Comparison of ENCODE assay signal across 8 cellular contexts in genomic region chr18:45664824-45665763, GRCh38. TPM values are rescaled to one million over a fixed set of nuclear protein-coding genes. Genes with fewer than 3 reads are reported as not detected.
DNase-seq lines count a peak whose midpoint lies in the region; ATAC-seq, FAIRE-seq and TF ChIP-seq lines count a peak whose summit lies in the region.

No MANE protein-coding gene starts in this region.

- H3K9ac ChIP-seq in NT2/D1 (ENCODE audit: insufficient read length, low read depth) = no peak overlapping the region

- H3K4me1 ChIP-seq in NT2/D1 (ENCODE audit: insufficient read depth, insufficient read length) = no peaks in the 10 kb centered on the region

- peak overlapping the region in 3 of 6 donors; percentile 59 to 95 (median 81) for H3K27ac Mint-ChIP-seq in naive B cell
- peak overlapping the region in 1 of 2 donors; percentile 83 for H3K27ac Mint-ChIP-seq in stimulated activated naive CD8-positive, alpha-beta T cell treated with anti-CD3 and anti-CD28 coated beads, Interleukin-15, amount 100 ng/mL, for 72 hours

- H3K4me3 ChIP-seq in AG04450 (ENCODE audit: low read depth, low read length) = no peak overlapping the region
- H3K4me3 ChIP-seq in NT2/D1 (ENCODE audit: insufficient read length, low read depth) = no peak overlapping the region
- H3K4me3 ChIP-seq in epithelial cell of esophagus (ENCODE audit: low read length) = no peak overlapping the region

- no peaks in the 10 kb centered on the region for H3K36me3 Mint-ChIP-seq in naive B cell

- H3K9me3 Mint-ChIP-seq in naive B cell = no peaks in the 10 kb centered on the region
- H3K9me3 Mint-ChIP-seq in stimulated activated naive CD8-positive, alpha-beta T cell treated with anti-CD3 and anti-CD28 coated beads, Interleukin-15, amount 100 ng/mL, for 72 hours = no peaks in the 10 kb centered on the region

- ATAC-seq in HG03460 (IDR thresholded peaks at IDR 0.05; ENCODE audit: unreplicated experiment) = peak; percentile 44
- peak; percentile 63 to 76 for ATAC-seq in naive B cell (ENCODE audit: low read depth in 2 of 2)
- peak; percentile 44 for ATAC-seq in stimulated activated naive CD8-positive, alpha-beta T cell treated with anti-CD3 and anti-CD28 coated beads, Interleukin-15, amount 100 ng/mL, for 72 hours

- H3K27me3 ChIP-seq in AG04450 (ENCODE audit: control insufficient read depth, insufficient read depth, low read length) = no peaks in the 10 kb centered on the region
- H3K27me3 ChIP-seq in NT2/D1 (ENCODE audit: insufficient read depth, insufficient read length) = peaks cover 6% of the 10 kb centered on the region

- peaks cover 15 to 40% (median 29%) of the 10 kb centered on the region in 3 donors for H3K4me1 Mint-ChIP-seq in naive B cell
- peaks cover 56% of the 10 kb centered on the region for H3K4me1 Mint-ChIP-seq in stimulated activated naive CD8-positive, alpha-beta T cell treated with anti-CD3 and anti-CD28 coated beads, Interleukin-15, amount 100 ng/mL, for 72 hours

- no peak overlapping the region for H3K27ac ChIP-seq in AG04450 (ENCODE audit: low read depth, low read length)

- TF ChIP-seq CTCF in AG04450 (IDR thresholded peaks at IDR 0.05; ENCODE audit: low read depth, low read length) (peak; percentile 99), epithelial cell of esophagus (IDR thresholded peaks at IDR 0.05; ENCODE audit: insufficient read depth, low read depth, low read length, missing control alignments) (peak; percentile 97)

- FAIRE-seq in GM18507 (lab: Jason Lieb, UNC) = peak; percentile 93

- CTCF ChIA-PET in AG04450 (lab: Charles Lee) = interaction anchor here (0.6 to 6.2 kb wide), 46 partner anchors 8 to 993 kb away, joined by 3 to 234 read pairs (median 6); no protein-coding TSS in a partner anchor

- H3K27me3 Mint-ChIP-seq in naive B cell = no peaks in the 10 kb centered on the region
- H3K27me3 Mint-ChIP-seq in stimulated activated naive CD8-positive, alpha-beta T cell treated with anti-CD3 and anti-CD28 coated beads, Interleukin-15, amount 100 ng/mL, for 72 hours = peaks cover 9% of the 10 kb centered on the region

- H3K36me3 ChIP-seq in NT2/D1 (ENCODE audit: insufficient read depth, insufficient read length, low read length) = no peaks in the 10 kb centered on the region

- POLR2A ChIA-PET in AG04450 (lab: Yijun Ruan, JAX) = interaction anchor here (0.6 to 0.9 kb wide), 2 partner anchors 22 to 276 kb away, joined by 3 read pairs; no protein-coding TSS in a partner anchor

- peak overlapping the region in 2 of 8 donors; percentile 20 to 60 for H3K4me3 Mint-ChIP-seq in naive B cell
- no peak overlapping the region for H3K4me3 Mint-ChIP-seq in stimulated activated naive CD8-positive, alpha-beta T cell treated with anti-CD3 and anti-CD28 coated beads, Interleukin-15, amount 100 ng/mL, for 72 hours

- H3K9me3 ChIP-seq in AG04450 (ENCODE audit: control insufficient read depth, insufficient read depth, low read length) (no peaks in the 10 kb centered on the region), NT2/D1 (ENCODE audit: insufficient read depth, low read length) (no peaks in the 10 kb centered on the region)

- no peak for DNase-seq in AG04450 (ENCODE audit: low read depth, low spot score)
- no peak for DNase-seq in GM18507 (ENCODE audit: extremely low spot score, insufficient read length, low read depth)
- DNase-seq in NT2/D1 (ENCODE audit: low read depth, low spot score) = peak; percentile 48
- peak; percentile 62 for DNase-seq in activated T-cell treated with anti-CD3 and anti-CD28 coated beads for 24 hours (ENCODE audit: low read depth)
- DNase-seq in epithelial cell of esophagus (ENCODE audit: low read depth) = peak; percentile 66
- DNase-seq in naive B cell = peak; percentile 38
- peak; percentile 68 to 73 for DNase-seq in stimulated activated naive CD8-positive, alpha-beta T cell treated with anti-CD3 and anti-CD28 coated beads, Interleukin-15, amount 100 ng/mL, for 72 hours

RNA-seq across cellular contexts. Expression of gene SLC14A2, which starts 49.8 kb away (rescaled TPM):
- polyA plus RNA-seq in AG04450 (2011; rRNA removed) = not detected in 2 replicates
- not detected in 2 replicates for polyA minus RNA-seq in AG04450 (2011; rRNA and poly(A)+ RNA removed)
- polyA plus RNA-seq in naive B cell (ENCODE audit: low read depth in 6 of 6) = under 1 TPM in 1 of 6 donors, not detected in 5; 0.05 TPM

RNA-seq across cellular contexts. Expression of gene SLC14A1, which starts 58.9 kb away (rescaled TPM):
- polyA plus RNA-seq in AG04450 (2011; rRNA removed) (73.9 and 80.5 TPM in 2 replicates), naive B cell (ENCODE audit: low read depth in 6 of 6) (1 to 10 TPM in 5 of 6 donors, not detected in 1; 1.0 to 3.8 (median 1.9) TPM)
- polyA minus RNA-seq in AG04450 (2011; rRNA and poly(A)+ RNA removed) = 87.7 and 104 TPM in 2 replicates

Comparison
In these comparisons a context has a peak if more than half of its experiments do, and no peak if none do; other contexts are left out.
1. DNase-seq: peak in NT2/D1 (single experiment), activated T-cell treated with anti-CD3 and anti-CD28 coated beads for 24 hours (single experiment), epithelial cell of esophagus (single experiment), naive B cell (single experiment) and stimulated activated naive CD8-positive, alpha-beta T cell treated with anti-CD3 and anti-CD28 coated beads, Interleukin-15, amount 100 ng/mL, for 72 hours (2 of 2); none in AG04450 (single experiment) and GM18507 (single experiment).
2. RNA of gene SLC14A1, which starts 58.9 kb away (polyA plus RNA-seq): 73.9 to 80.5 TPM in AG04450; 1.0 to 3.8 TPM in naive B cell; every median in the first group is over 10 times any median in the second.
3. Peak in every context shown above with its lines, with median percentiles within 50 percentile points of each other: ATAC-seq.